13 cellular contexts compared by ENCODE assay signal in the genomic region with DNA sequence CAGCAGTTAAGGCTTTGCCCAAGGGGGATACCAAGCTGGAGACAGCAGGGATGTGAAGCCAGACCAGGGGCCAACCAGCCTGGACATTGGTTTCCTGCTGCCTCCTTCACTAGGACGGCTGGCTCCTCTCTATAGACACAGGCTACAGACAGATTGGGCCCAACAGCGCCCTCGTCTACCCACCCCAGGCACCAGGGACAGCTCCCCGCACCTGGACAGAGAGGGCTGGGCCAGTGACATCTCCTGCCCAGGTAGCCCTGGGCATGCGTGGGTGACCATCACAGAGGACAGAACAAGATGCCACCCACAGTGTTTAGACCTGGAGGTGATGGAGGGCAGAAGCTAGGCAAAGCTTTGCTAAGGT. TPM values are rescaled to one million over a fixed set of nuclear protein-coding genes. Genes with fewer than 3 reads are reported as not detected.
A peak's percentile ranks its signal among the peaks of the same experiment; 100 is the strongest.
DNase-seq lines count a peak whose midpoint lies in the region; ATAC-seq, FAIRE-seq and TF ChIP-seq lines count a peak whose summit lies in the region.
"Had no signal": no experiment of that assay in that cellular context is flagged by ENCODE, and none has a peak within 500 bp of the region (broad histone marks: within the 10 kb centered on the region; RNA-seq: fewer than 3 reads in every experiment).

No MANE protein-coding gene starts in this region.

- CTCF ChIA-PET in Calu3 (lab: Charles Lee): no interaction called here

- H3K9ac ChIP-seq in astrocyte (ENCODE audit: low read length): peak overlapping the region; percentile 86

- H3K27ac Mint-ChIP-seq in astrocyte (ENCODE audit: unreplicated experiment) (peak overlapping the region; percentile 34), Calu3 (ENCODE audit: unreplicated experiment) (no peak overlapping the region)
- H3K27ac Mint-ChIP-seq: T-helper 17 cell had no signal

- H3K9me3 ChIP-seq in astrocyte (ENCODE audit: insufficient read depth, low read depth, low read length): no peaks in the 10 kb centered on the region
- H3K9me3 ChIP-seq in gastroesophageal sphincter: no peaks in the 10 kb centered on the region
- H3K9me3 ChIP-seq in gastrocnemius medialis: no peaks in the 10 kb centered on the region

- H3K4me1 ChIP-seq in astrocyte (ENCODE audit: insufficient read depth, low read length) (peaks cover 39% of the 10 kb centered on the region), gastroesophageal sphincter (peaks cover 0 to 36% (median 0%) of the 10 kb centered on the region in 3 donors), gastrocnemius medialis (peaks cover 15 to 20% of the 10 kb centered on the region in 2 donors)

- intact Hi-C loops in Calu3 (cut with micrococcal nuclease; ENCODE audit: unreplicated experiment): no loop called here
- intact Hi-C loops in gastrocnemius medialis (cut with DNase I; ENCODE audit: low total_unique reads): loop anchor here (5.0 kb wide), 1 partner anchor 35 kb away; no protein-coding TSS in a partner anchor

- H3K27ac ChIP-seq in astrocyte (ENCODE audit: low read depth, low read length): no peak overlapping the region
- peak overlapping the region in 3 of 4 donors; percentile 69 to 80 (median 72) for H3K27ac ChIP-seq in gastroesophageal sphincter
- peak overlapping the region in 1 of 21 experiments; percentile 66 for H3K27ac ChIP-seq in skin epidermis
- H3K27ac ChIP-seq in gastrocnemius medialis: no peak overlapping the region

- peaks cover 43% of the 10 kb centered on the region for H4K20me1 ChIP-seq in astrocyte (ENCODE audit: insufficient read depth, low read length)

- peaks cover 19% of the 10 kb centered on the region for H3K36me3 Mint-ChIP-seq in astrocyte (ENCODE audit: low read depth, unreplicated experiment)
- H3K36me3 Mint-ChIP-seq in Calu3 (ENCODE audit: insufficient read depth, unreplicated experiment): peaks cover 7% of the 10 kb centered on the region
- H3K36me3 Mint-ChIP-seq in activated T-cell treated with anti-CD3 and anti-CD28 coated beads, Interleukin-2, amount 50 U/mL, for 4 hours (ENCODE audit: insufficient read depth): no peaks in the 10 kb centered on the region

- H3K4me3 ChIP-seq in H7 (ENCODE audit: insufficient read depth, low read depth, low read length) (no peak overlapping the region), astrocyte (ENCODE audit: insufficient read depth, low read depth, low read length) (peak overlapping the region; percentile 72), gastroesophageal sphincter (peak overlapping the region in 1 of 2 donors; percentile 71), skin epidermis (peak overlapping the region in 5 of 7 experiments; percentile 33 to 55 (median 45)), gastrocnemius medialis (no peak overlapping the region)

- peak overlapping the region; percentile 93 for H3K4me2 ChIP-seq in astrocyte (ENCODE audit: low read length)

- FAIRE-seq in astrocyte (lab: Jason Lieb, UNC): no peak

- no peak overlapping the region for H2AFZ ChIP-seq in astrocyte (ENCODE audit: low read depth, low read length)

- H3K9me3 Mint-ChIP-seq in astrocyte (ENCODE audit: unreplicated experiment) (no peaks in the 10 kb centered on the region), Calu3 (ENCODE audit: low read depth, unreplicated experiment) (no peaks in the 10 kb centered on the region)
- H3K9me3 Mint-ChIP-seq in activated T-cell treated with anti-CD3 and anti-CD28 coated beads, Interleukin-2, amount 50 U/mL, for 4 hours: no peaks in the 10 kb centered on the region

- H3K4me1 Mint-ChIP-seq in astrocyte (ENCODE audit: low read depth, unreplicated experiment) (peaks cover 23% of the 10 kb centered on the region), Calu3 (ENCODE audit: low read depth, unreplicated experiment) (no peaks in the 10 kb centered on the region)
- peaks cover 14% of the 10 kb centered on the region for H3K4me1 Mint-ChIP-seq in activated T-cell treated with anti-CD3 and anti-CD28 coated beads, Interleukin-2, amount 50 U/mL, for 4 hours (ENCODE audit: low read depth)

- WGBS in gastroesophageal sphincter (ENCODE audit: low coverage in 1 of 2), 2 donors: no CpG with 5 or more reads among the region's 5 CpGs

- H3K79me2 ChIP-seq in astrocyte (ENCODE audit: insufficient read depth, low read length): peaks cover 51% of the 10 kb centered on the region

- no peak for ATAC-seq in gastroesophageal sphincter
- no peak for ATAC-seq in gastrocnemius medialis
- no peak for ATAC-seq in activated T-cell treated with anti-CD3 and anti-CD28 coated beads, Interleukin-2, amount 50 U/mL, for 4 hours
- ATAC-seq: left colon, T-helper 17 cell had no signal

- in situ Hi-C loops in gastrocnemius medialis (cut with MboI; ENCODE audit: low sequenced_read_pairs in 4 of 4): no loop called here

- no peak for TF ChIP-seq EP300 in gastroesophageal sphincter (IDR thresholded peaks at IDR 0.05)

- H3K36me3 ChIP-seq in H7 (replicated peaks; ENCODE audit: control insufficient read depth, insufficient read depth, low read length) (no peaks in the 10 kb centered on the region), astrocyte (ENCODE audit: insufficient read depth, low read length) (peaks cover 3% of the 10 kb centered on the region), gastroesophageal sphincter (peaks cover 0 to 1% of the 10 kb centered on the region in 2 donors), gastrocnemius medialis (no peaks in the 10 kb centered on the region)

- H3K4me3 Mint-ChIP-seq in astrocyte (ENCODE audit: unreplicated experiment) (peak overlapping the region; percentile 92), Calu3 (ENCODE audit: low read depth, unreplicated experiment) (no peak overlapping the region)
- H3K4me3 Mint-ChIP-seq in activated T-cell treated with anti-CD3 and anti-CD28 coated beads, Interleukin-2, amount 50 U/mL, for 4 hours: no peak overlapping the region

- TF ChIP-seq POLR2A in gastroesophageal sphincter (IDR thresholded peaks at IDR 0.05) (no peak), gastrocnemius medialis (IDR thresholded peaks at IDR 0.05) (no peak)

- H3K27me3 ChIP-seq in H7 (ENCODE audit: control insufficient read depth, insufficient read depth, low read length): peaks cover 27% of the 10 kb centered on the region
- no peaks in the 10 kb centered on the region for H3K27me3 ChIP-seq in astrocyte (ENCODE audit: insufficient read depth, low read length)
- peaks cover 26% of the 10 kb centered on the region for H3K27me3 ChIP-seq in gastroesophageal sphincter
- peaks cover 33 to 38% (median 36%) of the 10 kb centered on the region in 3 donors for H3K27me3 ChIP-seq in gastrocnemius medialis

- peak; percentile 48 for DNase-seq in H7
- DNase-seq in astrocyte (ENCODE audit: low read depth): no peak
- DNase-seq in Calu3: no peak
- DNase-seq in gastrocnemius medialis: no peak
- no peak for DNase-seq in activated T-cell treated with anti-CD3 and anti-CD28 coated beads, Interleukin-2, amount 50 U/mL, for 4 hours
- no peak for DNase-seq in GM03348 (ENCODE audit: low spot score)
- DNase-seq: amniotic stem cell, erythroblast, left colon, NCI-H2029, T-helper 17 cell had no signal

- TF ChIP-seq CTCF in astrocyte (IDR thresholded peaks at IDR 0.05; ENCODE audit: insufficient read depth, low read depth, low read length) (no peak), gastroesophageal sphincter (IDR thresholded peaks at IDR 0.05) (no peak), Calu3 (IDR thresholded peaks at IDR 0.05; ENCODE audit: unreplicated experiment) (no peak), gastrocnemius medialis (IDR thresholded peaks at IDR 0.05 in 4 of 5, conservative IDR thresholded peaks at IDR 0.05 in 1 of 5) (no peak)

- BruUV-seq in Calu3 (replicated peaks; lab: Mats Ljungman, UMichigan): no TSS peak

- no peaks in the 10 kb centered on the region for H3K27me3 Mint-ChIP-seq in astrocyte (ENCODE audit: low read depth, unreplicated experiment)
- H3K27me3 Mint-ChIP-seq in Calu3 (ENCODE audit: unreplicated experiment): peaks cover 20% of the 10 kb centered on the region
- peaks cover 75% of the 10 kb centered on the region for H3K27me3 Mint-ChIP-seq in activated T-cell treated with anti-CD3 and anti-CD28 coated beads, Interleukin-2, amount 50 U/mL, for 4 hours (ENCODE audit: low read depth)

RNA-seq across cellular contexts. Expression of a gene that starts 1.2 kb away (rescaled TPM):
- 8.8 and 15.3 TPM in 2 replicates for total RNA-seq in H7 (2014; rRNA removed; shearing (Covaris generic))
- total RNA-seq in astrocyte (307 and 328 TPM in 2 replicates), gastroesophageal sphincter (100 to 1,000 TPM in 2 of 4 donors, 10 to 100 TPM in 2; 72.1 to 249 (median 127) TPM), Calu3 (2022) (11.9 and 14.6 TPM in 2 replicates), gastrocnemius medialis (10 to 100 TPM in 1 of 4 donors, 1 to 10 TPM in 3; 4.1 to 31.7 (median 7.2) TPM)
- total RNA-seq in activated T-cell treated with anti-CD3 and anti-CD28 coated beads, Interleukin-2, amount 50 U/mL, for 4 hours: under 1 TPM; 0.34 to 0.51 (median 0.35) TPM

Comparison
In these comparisons a context has a peak if more than half of its experiments do, and no peak if none do; other contexts are left out.
1. H3K4me3 ChIP-seq: peak in astrocyte (single experiment) and skin epidermis (5 of 7); none in H7 (single experiment) and gastrocnemius medialis (0 of 4).
2. H3K27ac ChIP-seq: peak in gastroesophageal sphincter (3 of 4); none in astrocyte (single experiment) and gastrocnemius medialis (0 of 4).